1 cellular context compared by ENCODE assay signal in genomic region chr20:64057628-64058498, GRCh38.
TF ChIP-seq lines count a peak whose summit lies in the region.

No MANE protein-coding gene starts in this region.

TF ChIP-seq in H1, 55 proteins besides CTCF, POLR2A, EP300 and RAD21:
- no peak for TF ChIP-seq E2F6 (IDR thresholded peaks at IDR 0.05)
- 0 out of 2 replicates have a peak, but pooled peaks have one; percentile 4 for TF ChIP-seq RXRA (IDR thresholded peaks at IDR 0.05; ENCODE audit: insufficient read depth, low read depth, low read length)
- TF ChIP-seq SIRT6 (IDR thresholded peaks at IDR 0.05; ENCODE audit: low read length): no peak
- no peak for TF ChIP-seq POLR2AphosphoS5 (IDR thresholded peaks at IDR 0.05; ENCODE audit: low read depth, low read length)
- 0 out of 2 replicates have a peak, but pooled peaks have one; percentile 54 for TF ChIP-seq TCF12 (IDR thresholded peaks at IDR 0.05; ENCODE audit: low read depth, low read length)
- TF ChIP-seq TAF1 (IDR thresholded peaks at IDR 0.05; ENCODE audit: low read depth, low read length): no peak
- 0 out of 2 replicates have a peak, but pooled peaks have one; percentile 29 for TF ChIP-seq RBBP5 (IDR thresholded peaks at IDR 0.05; ENCODE audit: borderline replicate concordance, low read depth, low read length)
- no peak for TF ChIP-seq JUN (IDR thresholded peaks at IDR 0.05; ENCODE audit: low read depth, low read length)
- no peak for TF ChIP-seq HDAC2 (IDR thresholded peaks at IDR 0.05; ENCODE audit: borderline replicate concordance in 1 of 2, low read depth in 2 of 2, low read length in 2 of 2)
- no peak for TF ChIP-seq ATF2 (IDR thresholded peaks at IDR 0.05; ENCODE audit: low read length)
- peak; percentile 48 for TF ChIP-seq MAX (IDR thresholded peaks at IDR 0.05)
- no peak for TF ChIP-seq BACH1 (IDR thresholded peaks at IDR 0.05; ENCODE audit: low read length)
- no peak for TF ChIP-seq ZNF274 (IDR thresholded peaks at IDR 0.05; ENCODE audit: borderline replicate concordance, extremely low read depth, low read length)
- TF ChIP-seq JUND (IDR thresholded peaks at IDR 0.05; ENCODE audit: low read length): no peak
- TF ChIP-seq SIN3A (conservative IDR thresholded peaks at IDR 0.05 in 1 of 2, IDR thresholded peaks at IDR 0.05 in 1 of 2; ENCODE audit: low read depth in 1 of 2, low read length in 2 of 2): 0 out of 4 replicates have a peak, but pooled peaks of 1 of the 2 experiments have one; percentile 45
- no peak for TF ChIP-seq CHD1 (IDR thresholded peaks at IDR 0.05; ENCODE audit: low read depth, low read length)
- TF ChIP-seq SP1 (IDR thresholded peaks at IDR 0.05; ENCODE audit: low read depth, low read length): 0 out of 2 replicates have a peak, but pooled peaks have one; percentile 18
- no peak for TF ChIP-seq KDM5A (IDR thresholded peaks at IDR 0.05; ENCODE audit: low read length)
- TF ChIP-seq MAFK (IDR thresholded peaks at IDR 0.05; ENCODE audit: low read depth, low read length): no peak
- TF ChIP-seq SAP30 (IDR thresholded peaks at IDR 0.05; ENCODE audit: insufficient read depth, insufficient replicate concordance, low read length): no peak
- no peak for TF ChIP-seq CEBPB (IDR thresholded peaks at IDR 0.05; ENCODE audit: low read depth, low read length)
- TF ChIP-seq SP2 (IDR thresholded peaks at IDR 0.05; ENCODE audit: low read length): no peak
- TF ChIP-seq SUZ12 (IDR thresholded peaks at IDR 0.05; ENCODE audit: low read length): no peak
- no peak for TF ChIP-seq POU5F1 (IDR thresholded peaks at IDR 0.05; ENCODE audit: low read depth, low read length)
- no peak for TF ChIP-seq NANOG (IDR thresholded peaks at IDR 0.05; ENCODE audit: insufficient read depth, low read depth, low read length, poor library complexity, severe bottlenecking)
- no peak for TF ChIP-seq GTF2F1 (IDR thresholded peaks at IDR 0.05; ENCODE audit: borderline replicate concordance, low read depth, low read length)
- TF ChIP-seq BRCA1 (IDR thresholded peaks at IDR 0.05; ENCODE audit: low read depth, low read length): no peak
- no peak for TF ChIP-seq ASH2L (IDR thresholded peaks at IDR 0.05; ENCODE audit: low read length)
- no peak for TF ChIP-seq RFX5 (IDR thresholded peaks at IDR 0.05; ENCODE audit: borderline replicate concordance, low read depth, low read length)
- TF ChIP-seq ATF3 (IDR thresholded peaks at IDR 0.05; ENCODE audit: insufficient read depth, low read depth, low read length): no peak
- no peak for TF ChIP-seq TAF7 (optimal IDR thresholded peaks at IDR 0.05; ENCODE audit: borderline replicate concordance, low read depth, low read length)
- no peak for TF ChIP-seq CBX5 (IDR thresholded peaks at IDR 0.05; ENCODE audit: low read depth, low read length)
- TF ChIP-seq GABPA (IDR thresholded peaks at IDR 0.05; ENCODE audit: borderline replicate concordance, insufficient read depth, low read length): 0 out of 2 replicates have a peak, but pooled peaks have one; percentile 73
- no peak for TF ChIP-seq YY1 (IDR thresholded peaks at IDR 0.05; ENCODE audit: low read depth, low read length)
- no peak for TF ChIP-seq TEAD4 (IDR thresholded peaks at IDR 0.05; ENCODE audit: low read depth, low read length)
- TF ChIP-seq CBX8 (IDR thresholded peaks at IDR 0.05; ENCODE audit: borderline replicate concordance, low read depth, low read length): no peak
- TF ChIP-seq BCL11A (IDR thresholded peaks at IDR 0.05; ENCODE audit: low read depth in 2 of 2, low read length in 2 of 2): no peak
- TF ChIP-seq NRF1 (IDR thresholded peaks at IDR 0.05; ENCODE audit: low read depth, low read length): no peak
- TF ChIP-seq EGR1 (IDR thresholded peaks at IDR 0.05; ENCODE audit: borderline replicate concordance, low read depth, low read length): no peak
- TF ChIP-seq CHD2 (IDR thresholded peaks at IDR 0.05; ENCODE audit: low read length): peak; percentile 26; the same call in 1 of the 2 replicates
- no peak for TF ChIP-seq SRF (IDR thresholded peaks at IDR 0.05; ENCODE audit: low read depth, low read length)
- TF ChIP-seq PHF8 (conservative IDR thresholded peaks at IDR 0.05; ENCODE audit: low read depth, low read length): no peak
- TF ChIP-seq TBP (IDR thresholded peaks at IDR 0.05; ENCODE audit: low read depth, low read length): no peak
- no peak for TF ChIP-seq USF2 (IDR thresholded peaks at IDR 0.05; ENCODE audit: low read length)
- no peak for TF ChIP-seq EZH2 (IDR thresholded peaks at IDR 0.05; ENCODE audit: low read depth, low read length, severe bottlenecking)
- TF ChIP-seq CREB1 (IDR thresholded peaks at IDR 0.05): no peak; the same call in 1 of the 2 replicates
- no peak for TF ChIP-seq FOSL1 (IDR thresholded peaks at IDR 0.05; ENCODE audit: insufficient read depth, low read depth, low read length)
- no peak for TF ChIP-seq KDM1A (IDR thresholded peaks at IDR 0.05; ENCODE audit: borderline replicate concordance, low read length)
- TF ChIP-seq CTBP2 (IDR thresholded peaks at IDR 0.05; ENCODE audit: borderline replicate concordance, insufficient read depth, insufficient read length, low read length): no peak
- TF ChIP-seq SP4 (IDR thresholded peaks at IDR 0.05; ENCODE audit: low read length): no peak
- no peak for TF ChIP-seq RNF2 (IDR thresholded peaks at IDR 0.05; ENCODE audit: borderline replicate concordance, low read depth, low read length, missing control alignments, poor library complexity, severe bottlenecking)
- no peak for TF ChIP-seq HDAC6 (IDR thresholded peaks at IDR 0.05; ENCODE audit: low read depth, low read length)
- TF ChIP-seq KDM4A (IDR thresholded peaks at IDR 0.05; ENCODE audit: low read depth, low read length, severe bottlenecking): no peak
- TF ChIP-seq CHD7 (IDR thresholded peaks at IDR 0.05; ENCODE audit: insufficient replicate concordance, low read length): no peak
- TF ChIP-seq SIX5 (IDR thresholded peaks at IDR 0.05; ENCODE audit: low read depth, low read length): no peak
TF ChIP-seq in H1: peak in this region for 8.
